Comparison of ENCODE assay signal across 23 cellular contexts in the genomic region with DNA sequence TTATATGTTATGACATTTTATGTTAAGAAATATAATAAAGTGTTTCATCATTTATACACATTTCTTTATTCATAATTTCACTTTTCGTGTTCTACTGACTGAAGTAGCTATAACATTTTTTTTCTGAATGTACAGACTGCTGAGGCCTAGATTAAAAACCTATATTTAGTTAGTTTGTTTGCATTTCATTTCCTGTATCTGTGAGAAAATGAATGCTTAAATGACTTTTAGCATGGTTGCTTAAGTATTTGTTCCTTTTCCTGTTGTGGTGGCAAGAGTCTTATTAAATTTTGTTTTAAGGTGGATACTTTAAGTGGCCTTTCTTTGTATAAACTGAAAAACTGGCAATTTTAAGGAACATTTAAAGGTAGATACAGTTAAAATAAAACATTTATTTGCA.
"Had no signal": no experiment of that assay in that cellular context is flagged by ENCODE, and none has a peak within 500 bp of the region (broad histone marks: within the 10 kb centered on the region; RNA-seq: fewer than 3 reads in every experiment).

No MANE protein-coding gene starts in this region.

- H3K4me1 ChIP-seq: adrenal gland, body of pancreas, esophagus squamous epithelium, left lung, lower lobe of right lung, suprapubic skin, tibial artery, upper lobe of right lung had no signal

- ATAC-seq: activated CD8-positive, alpha-beta T cell treated with anti-CD3 and anti-CD28 coated beads, Interleukin-2, amount 10 ng/mL, durations not matched to agents 7 days and 5 days; body of pancreas; left lung; lower lobe of right lung; natural killer cell treated with Interleukin-12 subunit alpha and Interleukin-12 subunit beta and Interleukin-15 and Interleukin-18, amount 100 ng/mL, for 72 hours; right cardiac atrium; upper lobe of right lung; WTC11 had no signal

- H3K36me3 ChIP-seq: adrenal gland, esophagus squamous epithelium, left lung, lower lobe of right lung, suprapubic skin, tibial artery, upper lobe of right lung had no signal

- H3K27ac ChIP-seq: adrenal gland, body of pancreas, epithelial cell of prostate, esophagus squamous epithelium, left lung, lower lobe of right lung, suprapubic skin, tibial artery, upper lobe of right lung had no signal

- H3K4me3 ChIP-seq: adrenal gland, body of pancreas, esophagus squamous epithelium, left lung, lower lobe of right lung, suprapubic skin, tibial artery, upper lobe of right lung had no signal

- H3K27me3 ChIP-seq: adrenal gland, body of pancreas, esophagus squamous epithelium, left lung, suprapubic skin, tibial artery, upper lobe of right lung had no signal

- H3K9me3 ChIP-seq: adrenal gland, body of pancreas, esophagus squamous epithelium, left lung, lower lobe of right lung, tibial artery, upper lobe of right lung had no signal

- DNase-seq: activated CD8-positive, alpha-beta T cell treated with anti-CD3 and anti-CD28 coated beads, Interleukin-2, amount 10 ng/mL, durations not matched to agents 7 days and 5 days; activated effector memory CD4-positive, alpha-beta T cell treated with anti-CD3 and anti-CD28 coated beads, Interleukin-2, amount 50 U/mL, for 16 hours; activated naive CD4-positive, alpha-beta T cell treated with anti-CD3 and anti-CD28 coated beads for 36 hours; activated naive CD8-positive, alpha-beta T cell treated with anti-CD3 and anti-CD28 coated beads for 36 hours; adrenal gland; aorta; body of pancreas; dermis blood vessel endothelial cell; effector CD4-positive, alpha-beta T cell; esophagus squamous epithelium; foreskin melanocyte; left lung; lower lobe of right lung; mesendoderm; posterior cingulate gyrus; right cardiac atrium; stimulated activated naive CD4-positive, alpha-beta T cell; tibial artery; upper lobe of right lung had no signal
